22 cellular contexts compared by ENCODE assay signal in the genomic region with DNA sequence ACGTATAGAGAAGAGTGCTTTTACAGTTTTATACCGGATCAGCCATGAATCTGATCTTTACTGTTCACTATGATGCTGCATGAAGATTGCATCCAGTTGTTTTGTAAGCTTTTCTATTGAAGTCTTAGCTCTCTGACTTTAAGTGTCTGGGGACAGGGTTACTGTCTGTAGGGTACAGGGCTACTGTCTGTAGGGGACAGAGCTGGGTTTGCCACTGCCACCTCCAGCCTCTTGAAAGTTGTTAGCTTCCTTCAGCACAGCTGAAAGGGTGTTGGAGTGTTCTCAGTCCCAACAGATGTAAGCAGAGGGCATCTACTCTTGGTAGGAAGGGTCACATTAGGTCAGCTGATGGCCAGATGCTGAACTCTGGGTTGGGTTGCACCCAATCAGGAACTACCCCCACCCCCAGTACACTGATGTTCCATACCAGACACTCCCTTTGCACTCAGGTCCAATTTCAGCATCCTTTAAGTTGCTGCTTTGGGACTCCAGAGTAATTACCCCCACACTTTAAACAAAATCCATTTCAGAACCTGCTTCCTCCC. TPM values are rescaled to one million over a fixed set of nuclear protein-coding genes. Genes with fewer than 3 reads are reported as not detected.
DNase-seq lines count a peak whose midpoint lies in the region; ATAC-seq, FAIRE-seq and TF ChIP-seq lines count a peak whose summit lies in the region.
"Had no signal": no experiment of that assay in that cellular context is flagged by ENCODE, and none has a peak within 500 bp of the region (broad histone marks: within the 10 kb centered on the region; RNA-seq: fewer than 3 reads in every experiment).

No MANE protein-coding gene starts in this region.

- TF ChIP-seq EP300 in GM12878 (IDR thresholded peaks at IDR 0.05; ENCODE audit: borderline replicate concordance in 1 of 2, control insufficient read depth in 1 of 2, low read depth in 2 of 2, low read length in 2 of 2) = no peak

- no peak for TF ChIP-seq POLR2A in GM12878 (IDR thresholded peaks at IDR 0.05; ENCODE audit: low read depth, low read length)

- intact Hi-C loops in activated CD8-positive, alpha-beta T cell treated with anti-CD3 and anti-CD28 coated beads for 36 hours (cut with micrococcal nuclease) = no loop called here
- intact Hi-C loops in GM12878 (cut with micrococcal nuclease; ENCODE audit: unreplicated experiment) = loop anchor here (5.0 kb wide), 1 partner anchor 127 kb away; no protein-coding TSS in a partner anchor
- intact Hi-C loops in aorta (cut with DNase I) = no loop called here
- intact Hi-C loops in psoas muscle (cut with DNase I) = loop anchor here (5.0 to 10.0 kb wide), 2 partner anchors 102 to 105 kb away; no protein-coding TSS in a partner anchor

- H3K4me2 ChIP-seq in GM12878 (ENCODE audit: control insufficient read depth, insufficient read depth) = no peak overlapping the region

- no peaks in the 10 kb centered on the region for H3K36me3 Mint-ChIP-seq in activated CD8-positive, alpha-beta T cell treated with anti-CD3 and anti-CD28 coated beads for 36 hours (ENCODE audit: low read depth)
- no peaks in the 10 kb centered on the region for H3K36me3 Mint-ChIP-seq in activated CD8-positive, alpha-beta T cell treated with anti-CD3 and anti-CD28 coated beads, Interleukin-2, amount 10 ng/mL, durations not matched to agents 7 days and 5 days (ENCODE audit: low read depth)
- H3K36me3 Mint-ChIP-seq in stimulated activated effector memory CD8-positive, alpha-beta T cell treated with anti-CD3 and anti-CD28 coated beads, Interleukin-12 subunit alpha, Interleukin-12 subunit beta, amount 100 ng/mL, for 72 hours = no peaks in the 10 kb centered on the region

- DNase-seq in activated CD8-positive, alpha-beta T cell treated with anti-CD3 and anti-CD28 coated beads for 36 hours = no peak
- DNase-seq in activated CD8-positive, alpha-beta T cell treated with anti-CD3 and anti-CD28 coated beads, Interleukin-2, amount 10 ng/mL, durations not matched to agents 7 days and 5 days = no peak
- DNase-seq in GM12878 (ENCODE audit: low read depth, low spot score) (no peak), aorta (no peak), psoas muscle (no peak), iPS-NIHi11 (ENCODE audit: low spot score) (no peak)
- no peak for DNase-seq in stimulated activated effector memory CD8-positive, alpha-beta T cell treated with anti-CD3 and anti-CD28 coated beads, Interleukin-12 subunit alpha, Interleukin-12 subunit beta, amount 100 ng/mL, for 72 hours (ENCODE audit: low spot score in 2 of 2)
- DNase-seq: ACHN, C1 segment of cervical spinal cord, DMS53, GOT3, MM.1S, NCI-H1105 treated with DMSO at 0.1 percent for 48 hours, NCI-H187, NCI-H2171, NCI-H446 treated with DMSO at 0.1 percent for 48 hours, NCI-H748 treated with DMSO at 0.1 percent for 48 hours, SHP77 treated with DMSO at 0.1 percent for 48 hours had no signal

- no peaks in the 10 kb centered on the region for H3K79me2 ChIP-seq in GM12878 (ENCODE audit: control insufficient read depth, insufficient read depth, low read length)

- no TSS peak for BruUV-seq in GM12878 (replicated peaks; lab: Mats Ljungman, UMichigan)

- H3K9me3 Mint-ChIP-seq in activated CD8-positive, alpha-beta T cell treated with anti-CD3 and anti-CD28 coated beads for 36 hours = no peaks in the 10 kb centered on the region
- peaks cover 2% of the 10 kb centered on the region for H3K9me3 Mint-ChIP-seq in activated CD8-positive, alpha-beta T cell treated with anti-CD3 and anti-CD28 coated beads, Interleukin-2, amount 10 ng/mL, durations not matched to agents 7 days and 5 days (ENCODE audit: insufficient read depth)
- no peaks in the 10 kb centered on the region for H3K9me3 Mint-ChIP-seq in stimulated activated effector memory CD8-positive, alpha-beta T cell treated with anti-CD3 and anti-CD28 coated beads, Interleukin-12 subunit alpha, Interleukin-12 subunit beta, amount 100 ng/mL, for 72 hours

- peak; percentile 11 for ATAC-seq in activated CD8-positive, alpha-beta T cell treated with anti-CD3 and anti-CD28 coated beads for 36 hours
- no peak for ATAC-seq in activated CD8-positive, alpha-beta T cell treated with anti-CD3 and anti-CD28 coated beads, Interleukin-2, amount 10 ng/mL, durations not matched to agents 7 days and 5 days
- peak; percentile 2 for ATAC-seq in HG02852 (IDR thresholded peaks at IDR 0.05; ENCODE audit: unreplicated experiment)
- ATAC-seq in GM12878 = peak; percentile 53
- ATAC-seq in stimulated activated effector memory CD8-positive, alpha-beta T cell treated with anti-CD3 and anti-CD28 coated beads, Interleukin-12 subunit alpha, Interleukin-12 subunit beta, amount 100 ng/mL, for 72 hours = peak; percentile 31
- no peak for ATAC-seq in aorta (ENCODE audit: low FRiP score)
- ATAC-seq in psoas muscle = no peak
- ATAC-seq: HepG2 had no signal

- WGBS in GM12878 (ENCODE audit: insufficient coverage, insufficient replicate concordance, low lambda C conversion rate, missing lambda C conversion rate) = 0% methylated on average over 2 of the region's 2 CpGs
- 76 to 89% methylated on average over 2 of the region's 2 CpGs for WGBS in aorta, 2 donors
- WGBS in psoas muscle, 3 donors = 68 to 79% (median 78%) methylated on average over 2 of the region's 2 CpGs

- in situ Hi-C loops in GM12878 (cut with MboI) = no loop called here

- no peak overlapping the region for H3K27ac Mint-ChIP-seq in activated CD8-positive, alpha-beta T cell treated with anti-CD3 and anti-CD28 coated beads for 36 hours
- no peak overlapping the region for H3K27ac Mint-ChIP-seq in activated CD8-positive, alpha-beta T cell treated with anti-CD3 and anti-CD28 coated beads, Interleukin-2, amount 10 ng/mL, durations not matched to agents 7 days and 5 days
- peak overlapping the region; percentile 55 for H3K27ac Mint-ChIP-seq in stimulated activated effector memory CD8-positive, alpha-beta T cell treated with anti-CD3 and anti-CD28 coated beads, Interleukin-12 subunit alpha, Interleukin-12 subunit beta, amount 100 ng/mL, for 72 hours

- H3K4me3 ChIP-seq in GM12878 (no peak overlapping the region), aorta (ENCODE audit: low read length in 2 of 2) (no peak overlapping the region), psoas muscle (no peak overlapping the region)

- H3K4me1 Mint-ChIP-seq in activated CD8-positive, alpha-beta T cell treated with anti-CD3 and anti-CD28 coated beads for 36 hours (ENCODE audit: low read depth) = peaks cover 17% of the 10 kb centered on the region
- H3K4me1 Mint-ChIP-seq in activated CD8-positive, alpha-beta T cell treated with anti-CD3 and anti-CD28 coated beads, Interleukin-2, amount 10 ng/mL, durations not matched to agents 7 days and 5 days (ENCODE audit: low read depth) = peaks cover 3% of the 10 kb centered on the region
- H3K4me1 Mint-ChIP-seq in stimulated activated effector memory CD8-positive, alpha-beta T cell treated with anti-CD3 and anti-CD28 coated beads, Interleukin-12 subunit alpha, Interleukin-12 subunit beta, amount 100 ng/mL, for 72 hours = peaks cover 32% of the 10 kb centered on the region

- H3K9ac ChIP-seq in GM12878 (ENCODE audit: control insufficient read depth, insufficient read depth, low read length) = no peak overlapping the region

- RAD21 ChIA-PET in GM12878 (lab: Charles Lee; ENCODE audit: unreplicated experiment) = interaction anchor here (0.8 to 1.8 kb wide), 3 partner anchors 139 to 346 kb away, joined by 3 to 7 read pairs (median 4); no protein-coding TSS in a partner anchor

- CTCF ChIA-PET in activated CD8-positive, alpha-beta T cell treated with anti-CD3 and anti-CD28 coated beads for 36 hours (lab: Charles Lee) = interaction anchor here (0.6 to 1.6 kb wide), 7 partner anchors 11 to 676 kb away, joined by 3 to 6 read pairs (median 4); no protein-coding TSS in a partner anchor
- CTCF ChIA-PET in activated CD8-positive, alpha-beta T cell treated with anti-CD3 and anti-CD28 coated beads, Interleukin-2, amount 10 ng/mL, durations not matched to agents 7 days and 5 days (lab: Charles Lee) = interaction anchor here (0.6 to 2.5 kb wide), 8 partner anchors 9 to 346 kb away, joined by 3 to 10 read pairs (median 3); no protein-coding TSS in a partner anchor
- CTCF ChIA-PET in GM12878 (lab: Yijun Ruan, JAX) = interaction anchor here (0.6 to 2.8 kb wide), 8 partner anchors 26 to 345 kb away, joined by 3 to 8 read pairs (median 4); no protein-coding TSS in a partner anchor

- peaks cover 1% of the 10 kb centered on the region for H3K27me3 Mint-ChIP-seq in activated CD8-positive, alpha-beta T cell treated with anti-CD3 and anti-CD28 coated beads for 36 hours
- H3K27me3 Mint-ChIP-seq in activated CD8-positive, alpha-beta T cell treated with anti-CD3 and anti-CD28 coated beads, Interleukin-2, amount 10 ng/mL, durations not matched to agents 7 days and 5 days (ENCODE audit: low read depth) = peaks cover 6% of the 10 kb centered on the region

- POLR2A ChIA-PET in activated CD8-positive, alpha-beta T cell treated with anti-CD3 and anti-CD28 coated beads for 36 hours (lab: Charles Lee) = no interaction called here
- POLR2A ChIA-PET in activated CD8-positive, alpha-beta T cell treated with anti-CD3 and anti-CD28 coated beads, Interleukin-2, amount 10 ng/mL, durations not matched to agents 7 days and 5 days (lab: Charles Lee) = no interaction called here
- POLR2A ChIA-PET in GM12878 (lab: Charles Lee) = interaction anchor here (0.6 kb wide), 1 partner anchor 372 kb away, joined by 3 read pairs; no protein-coding TSS in a partner anchor

- no peak for TF ChIP-seq CTCF in activated CD8-positive, alpha-beta T cell treated with anti-CD3 and anti-CD28 coated beads for 36 hours (IDR thresholded peaks at IDR 0.05)
- TF ChIP-seq CTCF in GM12878 (IDR thresholded peaks at IDR 0.05 in 2 of 3, conservative IDR thresholded peaks at IDR 0.05 in 1 of 3; ENCODE audit: control insufficient read depth in 2 of 3, extremely low read depth in 1 of 3, insufficient read depth in 1 of 3, low read depth in 3 of 3, low read length in 3 of 3) = no peak
- TF ChIP-seq CTCF in psoas muscle (IDR thresholded peaks at IDR 0.05) = no peak

- no peak for TF ChIP-seq RAD21 in GM12878 (IDR thresholded peaks at IDR 0.05; ENCODE audit: insufficient read depth, low read depth, low read length)

- H3K27ac ChIP-seq in GM12878 (ENCODE audit: control insufficient read depth, insufficient read depth) = no peak overlapping the region
- H3K27ac ChIP-seq in aorta (ENCODE audit: low read depth in 1 of 2, low read length in 2 of 2) = no peak overlapping the region
- no peak overlapping the region for H3K27ac ChIP-seq in psoas muscle

- FAIRE-seq in GM12878 (lab: Jason Lieb, UNC) = no peak
- FAIRE-seq: GM12891, HepG2, RCC 7860 had no signal

- SMC1A ChIA-PET in GM12878 (lab: Charles Lee; ENCODE audit: uncharacterized antibody, unreplicated experiment) = interaction anchor here (0.5 to 1.9 kb wide), 11 partner anchors 126 to 1189 kb away, joined by 3 to 8 read pairs (median 4); no protein-coding TSS in a partner anchor

- H3K4me1 ChIP-seq in GM12878 (ENCODE audit: control insufficient read depth, insufficient read depth, low read length) = peaks cover 9% of the 10 kb centered on the region
- H3K4me1 ChIP-seq in aorta (ENCODE audit: control insufficient read depth in 1 of 2, insufficient read depth in 2 of 2, low read length in 2 of 2) = no peaks in the 10 kb centered on the region
- H3K4me1 ChIP-seq in psoas muscle = no peaks in the 10 kb centered on the region

- H3K9me3 ChIP-seq in GM12878 (replicated peaks; ENCODE audit: control insufficient read depth, insufficient read depth, low read length) (no peaks in the 10 kb centered on the region), aorta (ENCODE audit: control insufficient read depth, low read length) (no peaks in the 10 kb centered on the region), psoas muscle (no peaks in the 10 kb centered on the region)

- no peaks in the 10 kb centered on the region for H3K36me3 ChIP-seq in GM12878 (ENCODE audit: control insufficient read depth in 2 of 2, insufficient read depth in 2 of 2, low read length in 1 of 2)
- no peaks in the 10 kb centered on the region for H3K36me3 ChIP-seq in aorta (ENCODE audit: control insufficient read depth in 1 of 2, insufficient read depth in 2 of 2, low read length in 1 of 2)
- H3K36me3 ChIP-seq in psoas muscle (ENCODE audit: insufficient read depth in 1 of 2, low read depth in 1 of 2) = no peaks in the 10 kb centered on the region

- H3K27me3 ChIP-seq in GM12878 (replicated peaks in 1 of 2; ENCODE audit: control insufficient read depth in 2 of 2, insufficient read depth in 2 of 2, low read length in 1 of 2) (no peaks in the 10 kb centered on the region), aorta (ENCODE audit: control insufficient read depth in 1 of 2, insufficient read depth in 2 of 2, low read length in 1 of 2) (no peaks in the 10 kb centered on the region), psoas muscle (ENCODE audit: insufficient read depth in 3 of 3, low read length in 2 of 3) (no peaks in the 10 kb centered on the region)

- H4K20me1 ChIP-seq in GM12878 (ENCODE audit: control insufficient read depth, insufficient read depth) = no peaks in the 10 kb centered on the region

- H3K4me3 Mint-ChIP-seq in activated CD8-positive, alpha-beta T cell treated with anti-CD3 and anti-CD28 coated beads for 36 hours = no peak overlapping the region
- no peak overlapping the region for H3K4me3 Mint-ChIP-seq in activated CD8-positive, alpha-beta T cell treated with anti-CD3 and anti-CD28 coated beads, Interleukin-2, amount 10 ng/mL, durations not matched to agents 7 days and 5 days
- peak overlapping the region; percentile 60 for H3K4me3 Mint-ChIP-seq in stimulated activated effector memory CD8-positive, alpha-beta T cell treated with anti-CD3 and anti-CD28 coated beads, Interleukin-12 subunit alpha, Interleukin-12 subunit beta, amount 100 ng/mL, for 72 hours

- no peak overlapping the region; the same call in 1 of the 2 replicates for H2AFZ ChIP-seq in GM12878 (ENCODE audit: control insufficient read depth, low read depth, low read length)

RNA-seq across cellular contexts. Expression of a gene that starts 58.0 kb away (rescaled TPM):
- 100 to 1,000 TPM; 243 to 264 TPM for total RNA-seq in activated CD8-positive, alpha-beta T cell treated with anti-CD3 and anti-CD28 coated beads for 36 hours
- 100 to 1,000 TPM; 402 to 404 TPM for total RNA-seq in activated CD8-positive, alpha-beta T cell treated with anti-CD3 and anti-CD28 coated beads, Interleukin-2, amount 10 ng/mL, durations not matched to agents 7 days and 5 days
- 26.4 and 26.9 TPM in 2 replicates for total RNA-seq in GM12878 (2013; cell fraction: nucleolus; rRNA removed)
- total RNA-seq in GM12878 (2014; rRNA removed) (235 and 266 TPM in 2 replicates), GM12878 (2014; rRNA removed; fragmentation: Illumina TruSeq; extraction: Trizol) (313 and 316 TPM in 2 replicates), GM12878 (2021) (179 and 195 TPM in 2 replicates), aorta (100 to 1,000 TPM; 259 to 324 TPM), psoas muscle (100 to 1,000 TPM; 163 to 212 (median 180) TPM)
- polyA plus RNA-seq in GM12878 (2011; ENCODE audit: low read depth) = 190 TPM
- polyA plus RNA-seq in GM12878 (2011; rRNA removed) (427 and 538 TPM in 2 replicates), GM12878 (2014; fragmentation: Illumina TruSeq; extraction: Trizol) (373 and 412 TPM in 2 replicates), GM12878 (2014; fragmentation: Nextera tagmentation; extraction: Ambion mirVana) (100 to 1,000 TPM; 662 to 739 TPM), GM12878 (2014; rRNA removed) (210 and 222 TPM in 2 replicates), GM12878 (2016; fragmentation: Nextera tagmentation; extraction: Ambion mirVana) (100 to 1,000 TPM; 466 to 475 TPM), aorta (100 to 1,000 TPM; 434 to 661 TPM), psoas muscle (100 to 1,000 TPM; 193 to 243 (median 240) TPM)
- 256 and 267 TPM in 2 replicates for polyA plus RNA-seq in GM12878 (2011; cell fraction: cytosol; rRNA removed)
- 119 and 141 TPM in 2 replicates for polyA plus RNA-seq in GM12878 (2011; cell fraction: nucleus; rRNA removed)
- polyA plus RNA-seq in GM12878 (2012) = 213 and 244 TPM in 2 replicates
- 153 and 181 TPM in 2 replicates for polyA minus RNA-seq in GM12878 (2011; rRNA and poly(A)+ RNA removed)
- polyA minus RNA-seq in GM12878 (2011; cell fraction: cytosol; rRNA and poly(A)+ RNA removed) = 62.0 and 66.1 TPM in 2 replicates
- 27.6 and 36.9 TPM in 2 replicates for polyA minus RNA-seq in GM12878 (2011; cell fraction: nucleus; rRNA and poly(A)+ RNA removed)

Comparison
In these comparisons a context has a peak if more than half of its experiments do, and no peak if none do; other contexts are left out.
1. ATAC-seq: peak in activated CD8-positive, alpha-beta T cell treated with anti-CD3 and anti-CD28 coated beads for 36 hours (single experiment), HG02852 (single experiment), GM12878 (single experiment) and stimulated activated effector memory CD8-positive, alpha-beta T cell treated with anti-CD3 and anti-CD28 coated beads, Interleukin-12 subunit alpha, Interleukin-12 subunit beta, amount 100 ng/mL, for 72 hours (single experiment); none in activated CD8-positive, alpha-beta T cell treated with anti-CD3 and anti-CD28 coated beads, Interleukin-2, amount 10 ng/mL, durations not matched to agents 7 days and 5 days (single experiment), aorta (single experiment) and psoas muscle (0 of 4).
2. intact Hi-C loops: an anchor here in GM12878 (5.0 kb wide) and psoas muscle (5.0 to 10.0 kb wide); none called in activated CD8-positive, alpha-beta T cell treated with anti-CD3 and anti-CD28 coated beads for 36 hours and aorta.